Comparison of ENCODE assay signal across 1 cellular context in genomic region chr3:58377750-58378149, GRCh38.
TF ChIP-seq lines count a peak whose summit lies in the region.

No MANE protein-coding gene starts in this region.

TF ChIP-seq in H1, 55 proteins besides CTCF, POLR2A, EP300 and RAD21 (continued from another document):
- no peak for TF ChIP-seq SAP30 (IDR thresholded peaks at IDR 0.05; ENCODE audit: insufficient read depth, insufficient replicate concordance, low read length)
- TF ChIP-seq SIRT6 (IDR thresholded peaks at IDR 0.05; ENCODE audit: low read length), result no peak
TF ChIP-seq in H1: peak in this region for 0.
